ENCODE assay signal across 21 cellular contexts in genomic region chr18:50113726-50114125, GRCh38.
"Had no signal": no experiment of that assay in that cellular context is flagged by ENCODE, and none has a peak within 500 bp of the region (broad histone marks: within the 10 kb centered on the region; RNA-seq: fewer than 3 reads in every experiment).

No MANE protein-coding gene starts in this region.

- DNase-seq: activated CD4-positive, alpha-beta memory T cell treated with anti-CD3 and anti-CD28 coated beads for 36 hours; activated CD4-positive, alpha-beta T cell treated with anti-CD3 and anti-CD28 coated beads for 48 hours; activated CD4-positive, CD25-positive, alpha-beta regulatory T cell; activated effector memory CD4-positive, alpha-beta T cell treated with Interleukin-2 at 50 U/mL for 16 hours; activated naive CD4-positive, alpha-beta T cell treated with anti-CD3 and anti-CD28 coated beads for 36 hours; activated naive CD8-positive, alpha-beta T cell treated with anti-CD3 and anti-CD28 coated beads, Interleukin-2, amount 10 ng/mL, durations not matched to agents 7 days and 5 days; activated T-cell treated with anti-CD3 and anti-CD28 coated beads, Interleukin-2, amount 50 U/mL, for 72 hours; amniotic stem cell; cortex of kidney; heart left ventricle; islet precursor cell; naive thymus-derived CD8-positive, alpha-beta T cell; retina; sigmoid colon; stimulated activated CD4-positive, alpha-beta T cell treated with anti-CD3 and anti-CD28 coated beads, Interleukin-15, amount 100 ng/mL, for 24 hours; stomach had no signal

- H3K36me3 ChIP-seq: cardiac muscle cell, heart left ventricle, sigmoid colon, stomach, suprapubic skin, tibial nerve had no signal

- H3K4me2 ChIP-seq: smooth muscle cell had no signal

- H3K27me3 ChIP-seq: cardiac muscle cell, sigmoid colon, stomach, suprapubic skin, tibial nerve had no signal

- H3K9me3 ChIP-seq: heart left ventricle, sigmoid colon, stomach, suprapubic skin, tibial nerve had no signal

- H3K4me3 ChIP-seq: cardiac muscle cell, heart left ventricle, lung, sigmoid colon, smooth muscle cell, stomach, suprapubic skin, tibial nerve had no signal

- H3K27ac ChIP-seq: cardiac muscle cell, heart left ventricle, sigmoid colon, stomach, suprapubic skin, tibial nerve had no signal

- H3K4me1 ChIP-seq: sigmoid colon, suprapubic skin, tibial nerve had no signal
